ENCODE assay signal across 1 cellular context in genomic region chr19:1523412-1524205, GRCh38.
A peak's percentile ranks its signal among the peaks of the same experiment; 100 is the strongest.
TF ChIP-seq lines count a peak whose summit lies in the region.

TSS of gene PLK5 (plus strand) at chr19:1524077. CDS start at chr19:1526997, 2,920 bp downstream.

TF ChIP-seq in H1, 55 proteins besides CTCF, POLR2A, EP300 and RAD21:
- TF ChIP-seq SIN3A (conservative IDR thresholded peaks at IDR 0.05 in 1 of 2, IDR thresholded peaks at IDR 0.05 in 1 of 2; ENCODE audit: low read depth in 1 of 2, low read length in 2 of 2) (no peak), TAF7 (optimal IDR thresholded peaks at IDR 0.05; ENCODE audit: borderline replicate concordance, low read depth, low read length) (peak; percentile 52), PHF8 (conservative IDR thresholded peaks at IDR 0.05; ENCODE audit: low read depth, low read length) (peak; percentile 38; the same call in 1 of the 2 replicates), ATF2 (IDR thresholded peaks at IDR 0.05; ENCODE audit: low read length) (no peak), BACH1 (IDR thresholded peaks at IDR 0.05; ENCODE audit: low read length) (0 out of 2 replicates have a peak, but pooled peaks have one; percentile 14), FOSL1 (IDR thresholded peaks at IDR 0.05; ENCODE audit: insufficient read depth, low read depth, low read length) (no peak), KDM1A (IDR thresholded peaks at IDR 0.05; ENCODE audit: borderline replicate concordance, low read length) (peak; percentile 85; the same call in 1 of the 2 replicates), TBP (IDR thresholded peaks at IDR 0.05; ENCODE audit: low read depth, low read length) (peak; percentile 64), EZH2 (IDR thresholded peaks at IDR 0.05; ENCODE audit: low read depth, low read length, severe bottlenecking) (peak; percentile 13), SUZ12 (IDR thresholded peaks at IDR 0.05; ENCODE audit: low read length) (0 out of 2 replicates have a peak, but pooled peaks have one; percentile 48), TAF1 (IDR thresholded peaks at IDR 0.05; ENCODE audit: low read depth, low read length) (peak; percentile 84), GABPA (IDR thresholded peaks at IDR 0.05; ENCODE audit: borderline replicate concordance, insufficient read depth, low read length) (0 out of 2 replicates have a peak, but pooled peaks have one; percentile 9)
